Comparison of ENCODE assay signal across 15 cellular contexts in the genomic region with DNA sequence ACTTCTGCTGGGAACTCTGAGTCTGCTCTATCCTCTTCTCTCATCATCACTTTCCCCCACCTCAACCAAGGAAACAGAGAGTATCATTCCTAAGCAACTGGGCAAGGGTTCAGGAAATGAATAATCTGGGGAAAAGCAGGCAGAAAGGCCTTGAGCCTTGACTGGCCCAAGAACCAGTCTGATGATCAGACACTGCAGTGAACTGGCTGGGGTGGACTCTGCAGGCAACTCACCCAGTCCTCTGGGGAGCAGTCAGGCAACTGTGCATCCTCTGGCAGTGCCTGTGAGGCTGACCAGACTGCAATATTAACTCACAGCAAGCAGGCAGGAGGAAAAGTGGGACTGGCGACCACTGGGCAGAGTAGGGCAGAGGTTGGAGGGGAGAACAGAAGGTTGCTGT. TPM values are rescaled to one million over a fixed set of nuclear protein-coding genes. Genes with fewer than 3 reads are reported as not detected.
DNase-seq lines count a peak whose midpoint lies in the region; ATAC-seq and TF ChIP-seq lines count a peak whose summit lies in the region.
"Had no signal": no experiment of that assay in that cellular context is flagged by ENCODE, and none has a peak within 500 bp of the region (broad histone marks: within the 10 kb centered on the region; RNA-seq: fewer than 3 reads in every experiment).

No MANE protein-coding gene starts in this region.

- TF ChIP-seq POLR2A in heart left ventricle (IDR thresholded peaks at IDR 0.05): no peak

- peaks cover 37% of the 10 kb centered on the region for H3K27me3 Mint-ChIP-seq in T-helper 2 cell treated with Interferon-gamma antibody and Interleukin-4, amounts not matched to agents 5 μg/mL and 100 μg/mL, for 36 hours (ENCODE audit: low read depth)
- H3K27me3 Mint-ChIP-seq in T-helper 17 cell: peaks cover 24% of the 10 kb centered on the region

- no peaks in the 10 kb centered on the region for H3K79me2 ChIP-seq in fibroblast of lung (ENCODE audit: control insufficient read depth, insufficient read depth, low read length)
- H3K79me2 ChIP-seq: parathyroid adenoma had no signal

- H3K27ac ChIP-seq in fibroblast of lung (ENCODE audit: insufficient read depth, low read length): no peak overlapping the region
- no peak overlapping the region for H3K27ac ChIP-seq in heart left ventricle
- H3K27ac ChIP-seq: ascending aorta, parathyroid adenoma, transverse colon had no signal

- peaks cover 2% of the 10 kb centered on the region for H3K4me1 ChIP-seq in fibroblast of lung (ENCODE audit: control insufficient read depth, extremely low read depth, insufficient read depth, low read length)
- H3K4me1 ChIP-seq in skeletal muscle satellite cell (ENCODE audit: control insufficient read depth, insufficient read depth, low read length): peaks cover 13% of the 10 kb centered on the region
- peaks cover 0 to 15% (median 9%) of the 10 kb centered on the region in 12 donors for H3K4me1 ChIP-seq in heart left ventricle
- H3K4me1 ChIP-seq: parathyroid adenoma had no signal

- intact Hi-C loops in heart left ventricle (cut with DNase I): no loop called here

- ATAC-seq in T-helper 17 cell: no peak
- ATAC-seq in heart left ventricle: no peak
- no peak for ATAC-seq in HG02870 (IDR thresholded peaks at IDR 0.05; ENCODE audit: unreplicated experiment)
- ATAC-seq: left colon had no signal

- WGBS in heart left ventricle, 4 donors: 90 to 100% (median 94%) methylated on average over 1 of the region's 1 CpG

- H3K9me3 ChIP-seq in T-helper 17 cell (ENCODE audit: control insufficient read depth, low read length, poor library complexity, severe bottlenecking) (no peaks in the 10 kb centered on the region), fibroblast of lung (ENCODE audit: control insufficient read depth, insufficient read depth, low read depth, low read length) (no peaks in the 10 kb centered on the region), skeletal muscle satellite cell (replicated peaks; ENCODE audit: low read length) (no peaks in the 10 kb centered on the region), heart left ventricle (no peaks in the 10 kb centered on the region)
- H3K9me3 ChIP-seq: ascending aorta, transverse colon had no signal

- peaks cover 3% of the 10 kb centered on the region for H3K27me3 ChIP-seq in fibroblast of lung (ENCODE audit: control insufficient read depth, insufficient read depth, low read length)
- no peaks in the 10 kb centered on the region for H3K27me3 ChIP-seq in skeletal muscle satellite cell (ENCODE audit: control insufficient read depth, insufficient read depth, low read length)
- peaks cover 0 to 5% (median 0%) of the 10 kb centered on the region in 9 donors for H3K27me3 ChIP-seq in heart left ventricle
- H3K27me3 ChIP-seq: ascending aorta had no signal

- TF ChIP-seq CTCF in fibroblast of lung (conservative IDR thresholded peaks at IDR 0.05 in 1 of 2, IDR thresholded peaks at IDR 0.05 in 1 of 2; ENCODE audit: low read depth in 1 of 2, low read length in 2 of 2): no peak
- TF ChIP-seq CTCF in heart left ventricle (IDR thresholded peaks at IDR 0.05): no peak

- no peak overlapping the region for H3K27ac Mint-ChIP-seq in T-helper 2 cell treated with Interferon-gamma antibody and Interleukin-4, amounts not matched to agents 5 μg/mL and 100 μg/mL, for 36 hours
- peak overlapping the region; percentile 24 for H3K27ac Mint-ChIP-seq in T-helper 17 cell

- H3K36me3 Mint-ChIP-seq in T-helper 2 cell treated with Interferon-gamma antibody and Interleukin-4, amounts not matched to agents 5 μg/mL and 100 μg/mL, for 36 hours (ENCODE audit: low read depth): no peaks in the 10 kb centered on the region
- no peaks in the 10 kb centered on the region for H3K36me3 Mint-ChIP-seq in T-helper 17 cell (ENCODE audit: low read depth)

- no peak overlapping the region for H3K4me2 ChIP-seq in fibroblast of lung (ENCODE audit: extremely low read depth, insufficient read depth, low read length)
- H3K4me2 ChIP-seq in skeletal muscle satellite cell (ENCODE audit: low read length): peak overlapping the region; percentile 87

- H3K4me1 Mint-ChIP-seq in T-helper 2 cell treated with Interferon-gamma antibody and Interleukin-4, amounts not matched to agents 5 μg/mL and 100 μg/mL, for 36 hours (ENCODE audit: low read depth): peaks cover 9% of the 10 kb centered on the region
- peaks cover 13% of the 10 kb centered on the region for H3K4me1 Mint-ChIP-seq in T-helper 17 cell

- DNase-seq in T-helper 2 cell treated with Interferon-gamma antibody and Interleukin-4, amounts not matched to agents 5 μg/mL and 100 μg/mL, for 36 hours (ENCODE audit: low spot score): no peak
- DNase-seq in T-helper 2 cell (no peak), T-helper 17 cell (no peak), fibroblast of lung (ENCODE audit: low read depth in 2 of 2) (peak; percentile 23 to 43), heart left ventricle (no peak)
- no peak for DNase-seq in stimulated activated naive CD4-positive, alpha-beta T cell (lab: John Stamatoyannopoulos, UW)
- DNase-seq: activated CD4-positive, CD25-positive, alpha-beta regulatory T cell treated with anti-CD3 and anti-CD28 coated beads, Interleukin-2, amount 50 U/mL, for 72 hours; foreskin melanocyte; left colon; NCI-H345; transverse colon had no signal

- H4K20me1 ChIP-seq in fibroblast of lung (ENCODE audit: control insufficient read depth, extremely low read depth, insufficient read depth, low read length): no peaks in the 10 kb centered on the region

- no peak overlapping the region for H2AFZ ChIP-seq in fibroblast of lung (ENCODE audit: low read length)
- H2AFZ ChIP-seq: parathyroid adenoma had no signal

- no peaks in the 10 kb centered on the region for H3K9me3 Mint-ChIP-seq in T-helper 2 cell treated with Interferon-gamma antibody and Interleukin-4, amounts not matched to agents 5 μg/mL and 100 μg/mL, for 36 hours

- H3K36me3 ChIP-seq in fibroblast of lung (ENCODE audit: control insufficient read depth, insufficient read depth, low read length) (no peaks in the 10 kb centered on the region), skeletal muscle satellite cell (ENCODE audit: insufficient read depth, low read length) (no peaks in the 10 kb centered on the region), heart left ventricle (no peaks in the 10 kb centered on the region)
- H3K36me3 ChIP-seq: transverse colon had no signal

- H3K4me3 Mint-ChIP-seq in T-helper 2 cell treated with Interferon-gamma antibody and Interleukin-4, amounts not matched to agents 5 μg/mL and 100 μg/mL, for 36 hours: peak overlapping the region; percentile 87
- peak overlapping the region; percentile 88 for H3K4me3 Mint-ChIP-seq in T-helper 17 cell

- H3K4me3 ChIP-seq in fibroblast of lung (replicated peaks in 1 of 4; ENCODE audit: control extremely low read depth in 1 of 4, insufficient read depth in 1 of 4, low read depth in 3 of 4, low read length in 4 of 4): no peak overlapping the region
- H3K4me3 ChIP-seq in skeletal muscle satellite cell (ENCODE audit: low read length): no peak overlapping the region
- H3K4me3 ChIP-seq in heart left ventricle: no peak overlapping the region

- H3K9ac ChIP-seq in fibroblast of lung (ENCODE audit: insufficient read depth, low read length): no peak overlapping the region
- no peak overlapping the region for H3K9ac ChIP-seq in skeletal muscle satellite cell (ENCODE audit: low read depth, low read length)
- H3K9ac ChIP-seq: parathyroid adenoma had no signal

RNA-seq across cellular contexts. Expression of gene ANKRD35, which starts 1.0 kb away (rescaled TPM):
- total RNA-seq in T-helper 17 cell: not detected
- 2.3 and 4.5 TPM in 2 replicates for total RNA-seq in fibroblast of lung
- 0.65 and 3.4 TPM in 2 replicates for polyA plus RNA-seq in fibroblast of lung
- 1.4 and 7.6 TPM in 2 replicates for polyA plus RNA-seq in fibroblast of lung (2012)
- 0.74 TPM in 1 of 2 replicates, not detected in the other for polyA minus RNA-seq in fibroblast of lung (ENCODE audit: low replicate concordance)
- total RNA-seq in skeletal muscle satellite cell (2012; rRNA removed): 3.0 and 3.1 TPM in 2 replicates
- total RNA-seq in heart left ventricle: 1 to 10 TPM in 2 of 9 donors, under 1 TPM in 7; 0.29 to 1.4 (median 0.51) TPM
- 1 to 10 TPM in 1 of 2 donors, under 1 TPM in 1; 0.50 to 1.5 TPM for polyA plus RNA-seq in heart left ventricle

RNA-seq across cellular contexts. Expression of gene ITGA10, which starts 25.2 kb away (rescaled TPM):
- total RNA-seq in T-helper 17 cell (1 to 10 TPM in 1 of 2 donors, under 1 TPM in 1; 0.70 to 1.3 TPM), fibroblast of lung (0.51 and 2.8 TPM in 2 replicates), heart left ventricle (1 to 10 TPM in 7 of 9 donors, under 1 TPM in 2; 0.81 to 5.4 (median 1.3) TPM)
- polyA plus RNA-seq in fibroblast of lung (1.2 and 1.7 TPM in 2 replicates), heart left ventricle (1 to 10 TPM; 2.4 to 2.6 TPM)
- polyA plus RNA-seq in fibroblast of lung (2012): 1.1 and 1.9 TPM in 2 replicates
- polyA minus RNA-seq in fibroblast of lung (ENCODE audit: low replicate concordance): 1.1 and 4.8 TPM in 2 replicates
- total RNA-seq in skeletal muscle satellite cell (2012; rRNA removed): 35.2 and 40.8 TPM in 2 replicates

RNA-seq across cellular contexts. Expression of gene PIAS3, which starts 25.8 kb away (rescaled TPM):
- total RNA-seq in T-helper 17 cell: 10 to 100 TPM; 19.0 to 20.0 TPM
- total RNA-seq in fibroblast of lung: 5.1 and 8.9 TPM in 2 replicates
- 22.9 and 29.3 TPM in 2 replicates for polyA plus RNA-seq in fibroblast of lung
- 34.9 and 43.2 TPM in 2 replicates for polyA plus RNA-seq in fibroblast of lung (2012)
- polyA minus RNA-seq in fibroblast of lung (ENCODE audit: low replicate concordance): 44.6 and 67.5 TPM in 2 replicates
- total RNA-seq in skeletal muscle satellite cell (2012; rRNA removed): 16.5 and 25.3 TPM in 2 replicates
- 10 to 100 TPM; 14.2 to 25.8 (median 15.6) TPM for total RNA-seq in heart left ventricle
- polyA plus RNA-seq in heart left ventricle: 10 to 100 TPM; 14.2 to 31.0 TPM

RNA-seq across cellular contexts. Expression of gene PEX11B, which starts 33.8 kb away (rescaled TPM):
- total RNA-seq in T-helper 17 cell (10 to 100 TPM; 15.7 TPM), fibroblast of lung (21.1 and 28.2 TPM in 2 replicates), heart left ventricle (10 to 100 TPM; 17.7 to 27.5 (median 24.5) TPM)
- polyA plus RNA-seq in fibroblast of lung (34.3 and 41.3 TPM in 2 replicates), heart left ventricle (10 to 100 TPM; 19.6 to 29.8 TPM)
- polyA plus RNA-seq in fibroblast of lung (2012): 24.9 and 34.6 TPM in 2 replicates
- polyA minus RNA-seq in fibroblast of lung (ENCODE audit: low replicate concordance): 23.1 and 26.0 TPM in 2 replicates
- 18.8 and 24.0 TPM in 2 replicates for total RNA-seq in skeletal muscle satellite cell (2012; rRNA removed)

RNA-seq across cellular contexts. Expression of gene NUDT17, which starts 39.2 kb away (rescaled TPM):
- total RNA-seq in T-helper 17 cell (1 to 10 TPM; 2.1 to 2.2 TPM), fibroblast of lung (2.1 and 5.1 TPM in 2 replicates), heart left ventricle (10 to 100 TPM in 1 of 9 donors, 1 to 10 TPM in 8; 1.7 to 10.9 (median 4.3) TPM)
- polyA plus RNA-seq in fibroblast of lung (3.4 and 4.5 TPM in 2 replicates), heart left ventricle (1 to 10 TPM in 1 of 2 donors, under 1 TPM in 1; 0.71 to 3.4 TPM)
- polyA plus RNA-seq in fibroblast of lung (2012): 3.5 and 4.6 TPM in 2 replicates
- 5.1 and 5.7 TPM in 2 replicates for polyA minus RNA-seq in fibroblast of lung (ENCODE audit: low replicate concordance)
- 1.1 and 2.3 TPM in 2 replicates for total RNA-seq in skeletal muscle satellite cell (2012; rRNA removed)
- total RNA-seq: ascending aorta had no signal

Comparison
In these comparisons a context has a peak if more than half of its experiments do, and no peak if none do; other contexts are left out.
1. DNase-seq: peak in fibroblast of lung (2 of 2); none in T-helper 2 cell treated with Interferon-gamma antibody and Interleukin-4, amounts not matched to agents 5 μg/mL and 100 μg/mL, for 36 hours (single experiment), T-helper 2 cell (0 of 5), T-helper 17 cell (0 of 3), stimulated activated naive CD4-positive, alpha-beta T cell (0 of 6) and heart left ventricle (0 of 5).